Comparison of ENCODE assay signal across 10 cellular contexts in genomic region chr3:114221165-114221880, GRCh38. TPM values are rescaled to one million over a fixed set of nuclear protein-coding genes. Genes with fewer than 3 reads are reported as not detected.
DNase-seq lines count a peak whose midpoint lies in the region; ATAC-seq and TF ChIP-seq lines count a peak whose summit lies in the region.
"Had no signal": no experiment of that assay in that cellular context is flagged by ENCODE, and none has a peak within 500 bp of the region (broad histone marks: within the 10 kb centered on the region; RNA-seq: fewer than 3 reads in every experiment).

No MANE protein-coding gene starts in this region.

- in situ Hi-C loops in transverse colon (cut with MboI; ENCODE audit: low pct_ligation_motif_present in 1 of 4, low pct_unique_long_range_greater_than_20kb in 1 of 4, low sequenced_read_pairs in 3 of 4): no loop called here

- ATAC-seq in GM21528 (IDR thresholded peaks at IDR 0.05; ENCODE audit: low FRiP score, unreplicated experiment) (no peak), HG03045 (IDR thresholded peaks at IDR 0.05; ENCODE audit: unreplicated experiment) (no peak)

- no peaks in the 10 kb centered on the region for H3K27me3 ChIP-seq in effector memory CD4-positive, alpha-beta T cell (replicated peaks; ENCODE audit: control insufficient read depth, insufficient read depth, low read length, poor library complexity, severe bottlenecking)
- no peaks in the 10 kb centered on the region for H3K27me3 ChIP-seq in transverse colon
- H3K27me3 ChIP-seq: ovary had no signal

- H3K27ac ChIP-seq in effector memory CD4-positive, alpha-beta T cell (ENCODE audit: insufficient read depth, low read length, poor library complexity, severe bottlenecking): peak overlapping the region; percentile 48
- peak overlapping the region in 1 of 4 donors; percentile 31 for H3K27ac ChIP-seq in transverse colon
- H3K27ac ChIP-seq: ovary had no signal

- TF ChIP-seq POLR2A in transverse colon (IDR thresholded peaks at IDR 0.05): no peak

- no peak for TF ChIP-seq EP300 in transverse colon (IDR thresholded peaks at IDR 0.05; ENCODE audit: low read depth)

- DNase-seq in stimulated activated CD4-positive, alpha-beta T cell treated with anti-CD3 and anti-CD28 coated beads, Interleukin-15, amount 100 ng/mL, for 24 hours: peak; percentile 68
- no peak for DNase-seq in stimulated activated CD4-positive, alpha-beta T cell treated with anti-CD3 and anti-CD28 coated beads, Interleukin-2, amount 100 ng/mL, for 48 hours
- DNase-seq in activated CD4-positive, alpha-beta T cell treated with anti-CD3 and anti-CD28 coated beads, Interleukin-2, amount 50 U/mL, for 1 hour: peak; percentile 25
- DNase-seq in effector memory CD4-positive, alpha-beta T cell: peak; percentile 35 to 50 (median 39)
- DNase-seq in transverse colon (peak; percentile 17), NCI-H748 (lab: John Stamatoyannopoulos, UW; ENCODE audit: unreplicated experiment) (no peak)
- DNase-seq: HCEC 1CT, ovary had no signal

- no peak overlapping the region for H3K4me3 ChIP-seq in effector memory CD4-positive, alpha-beta T cell (ENCODE audit: insufficient read depth, low read depth, low read length, poor library complexity, severe bottlenecking)
- no peak overlapping the region for H3K4me3 ChIP-seq in transverse colon
- H3K4me3 ChIP-seq: ovary had no signal

- intact Hi-C loops in transverse colon (cut with DNase I; ENCODE audit: low total_unique reads): no loop called here

- H3K36me3 ChIP-seq in effector memory CD4-positive, alpha-beta T cell (ENCODE audit: control insufficient read depth, insufficient read depth, low read length): no peaks in the 10 kb centered on the region
- no peaks in the 10 kb centered on the region for H3K36me3 ChIP-seq in transverse colon
- H3K36me3 ChIP-seq: ovary had no signal

- 72 to 73% methylated on average over 7 to 9 of the region's 9 CpGs for WGBS in transverse colon (ENCODE audit: low coverage in 1 of 2), 2 donors

- no peak for TF ChIP-seq CTCF in transverse colon (IDR thresholded peaks at IDR 0.05)

- H3K4me1 ChIP-seq in effector memory CD4-positive, alpha-beta T cell (ENCODE audit: control insufficient read depth, insufficient read depth, low read length, poor library complexity, severe bottlenecking): peaks cover 56% of the 10 kb centered on the region
- H3K4me1 ChIP-seq in transverse colon: no peaks in the 10 kb centered on the region

- peaks cover 10% of the 10 kb centered on the region for H3K9me3 ChIP-seq in effector memory CD4-positive, alpha-beta T cell (ENCODE audit: control insufficient read depth, low read length)
- H3K9me3 ChIP-seq in transverse colon: peaks cover 4 to 8% of the 10 kb centered on the region in 2 donors
- H3K9me3 ChIP-seq: ovary had no signal

RNA-seq across cellular contexts. Expression of gene ZNF80, which starts 16.1 kb away (rescaled TPM):
- not detected for total RNA-seq in transverse colon

RNA-seq across cellular contexts. Expression of gene DRD3, which starts 42.5 kb away (rescaled TPM):
- not detected for total RNA-seq in transverse colon
- total RNA-seq: ovary had no signal

Comparison
In these comparisons a context has a peak if more than half of its experiments do, and no peak if none do; other contexts are left out.
1. DNase-seq: peak in stimulated activated CD4-positive, alpha-beta T cell treated with anti-CD3 and anti-CD28 coated beads, Interleukin-15, amount 100 ng/mL, for 24 hours (single experiment), activated CD4-positive, alpha-beta T cell treated with anti-CD3 and anti-CD28 coated beads, Interleukin-2, amount 50 U/mL, for 1 hour (single experiment), effector memory CD4-positive, alpha-beta T cell (3 of 3) and transverse colon (single experiment); none in stimulated activated CD4-positive, alpha-beta T cell treated with anti-CD3 and anti-CD28 coated beads, Interleukin-2, amount 100 ng/mL, for 48 hours (0 of 2) and NCI-H748 (single experiment).